Comparison of ENCODE assay signal across 19 cellular contexts in genomic region chr5:133861161-133861737, GRCh38.
A peak's percentile ranks its signal among the peaks of the same experiment; 100 is the strongest.
DNase-seq lines count a peak whose midpoint lies in the region; ATAC-seq lines count a peak whose summit lies in the region.
"Had no signal": no experiment of that assay in that cellular context is flagged by ENCODE, and none has a peak within 500 bp of the region (broad histone marks: within the 10 kb centered on the region; RNA-seq: fewer than 3 reads in every experiment).

No MANE protein-coding gene starts in this region.

- DNase-seq in activated naive CD8-positive, alpha-beta T cell treated with anti-CD3 and anti-CD28 coated beads, Interleukin-2, amount 50 U/mL, for 24 hours = peak; percentile 53
- peak; percentile 36 for DNase-seq in stimulated activated CD4-positive, alpha-beta T cell treated with anti-CD3 and anti-CD28 coated beads, Interleukin-4, amount 100 ng/mL, for 1 hour
- no peak for DNase-seq in DMS79 (lab: John Stamatoyannopoulos, UW)
- no peak for DNase-seq in CD4-positive, alpha-beta memory T cell
- DNase-seq in mucosa of gallbladder (ENCODE audit: low spot score) = no peak
- DNase-seq: endodermal cell, H7, hypothalamus, kidney, NCI-H187 treated with DMSO at 0.1 percent for 48 hours, small intestine, stomach had no signal

- peaks cover 32 to 48% (median 41%) of the 10 kb centered on the region in 11 experiments for H3K9me3 ChIP-seq in BLaER1 treated with 17β-estradiol and CSF1 and Interleukin-3, amounts not matched to agents 10 nM and 100 nM (replicated peaks in 1 of 11)
- H3K9me3 ChIP-seq in CD4-positive, alpha-beta memory T cell (ENCODE audit: control insufficient read depth in 1 of 2, low read length in 2 of 2) = no peaks in the 10 kb centered on the region
- H3K9me3 ChIP-seq: ascending aorta, prostate gland had no signal

- peaks cover 5 to 49% (median 35%) of the 10 kb centered on the region in 10 experiments for H3K4me1 ChIP-seq in BLaER1 treated with 17β-estradiol and CSF1 and Interleukin-3, amounts not matched to agents 10 nM and 100 nM
- no peaks in the 10 kb centered on the region for H3K4me1 ChIP-seq in CD4-positive, alpha-beta memory T cell (ENCODE audit: insufficient read depth, low read length)
- H3K4me1 ChIP-seq: ascending aorta, prostate gland, stomach had no signal

- peaks cover 16% of the 10 kb centered on the region for H3K4me1 Mint-ChIP-seq in activated naive CD8-positive, alpha-beta T cell treated with anti-CD3 and anti-CD28 coated beads, Interleukin-2, amount 50 U/mL, for 24 hours
- H3K4me1 Mint-ChIP-seq in CD4-positive, alpha-beta memory T cell = peaks cover 0 to 2% (median 0%) of the 10 kb centered on the region in 4 donors
- H3K4me1 Mint-ChIP-seq: endodermal cell had no signal

- CTCF ChIA-PET in CD4-positive, alpha-beta memory T cell (lab: Charles Lee; ENCODE audit: partially characterized antibody) = interaction anchor here (1.3 kb wide), 2 partner anchors 8 to 9 kb away, joined by 3 to 6 read pairs; no protein-coding TSS in a partner anchor

- H3K4me3 Mint-ChIP-seq in activated naive CD8-positive, alpha-beta T cell treated with anti-CD3 and anti-CD28 coated beads, Interleukin-2, amount 50 U/mL, for 24 hours = no peak overlapping the region
- no peak overlapping the region for H3K4me3 Mint-ChIP-seq in CD4-positive, alpha-beta memory T cell
- H3K4me3 Mint-ChIP-seq: endodermal cell, neural crest cell had no signal

- H3K9ac ChIP-seq in BLaER1 treated with 17β-estradiol and CSF1 and Interleukin-3, amounts not matched to agents 10 nM and 100 nM = no peak overlapping the region

- H3K4me2 ChIP-seq in BLaER1 treated with 17β-estradiol and CSF1 and Interleukin-3, amounts not matched to agents 10 nM and 100 nM = peak overlapping the region in 9 of 11 experiments; percentile 1 to 39 (median 14); a peak in 12 of 22 replicates

- no peak overlapping the region for H3K27ac Mint-ChIP-seq in activated naive CD8-positive, alpha-beta T cell treated with anti-CD3 and anti-CD28 coated beads, Interleukin-2, amount 50 U/mL, for 24 hours
- H3K27ac Mint-ChIP-seq in CD4-positive, alpha-beta memory T cell = peak overlapping the region in 1 of 7 donors; percentile 10
- H3K27ac Mint-ChIP-seq: endodermal cell, IgD-negative memory B cell had no signal

- ATAC-seq in GM19463 (IDR thresholded peaks at IDR 0.05; ENCODE audit: unreplicated experiment) = peak; percentile 86
- peak; percentile 82 for ATAC-seq in activated naive CD8-positive, alpha-beta T cell treated with anti-CD3 and anti-CD28 coated beads, Interleukin-2, amount 50 U/mL, for 24 hours

- H3K27me3 Mint-ChIP-seq in activated naive CD8-positive, alpha-beta T cell treated with anti-CD3 and anti-CD28 coated beads, Interleukin-2, amount 50 U/mL, for 24 hours = peaks cover 3% of the 10 kb centered on the region
- peaks cover 5 to 11% of the 10 kb centered on the region in 2 donors for H3K27me3 Mint-ChIP-seq in CD4-positive, alpha-beta memory T cell
- H3K27me3 Mint-ChIP-seq: IgD-negative memory B cell had no signal

- no peak overlapping the region for H3K27ac ChIP-seq in BLaER1 treated with 17β-estradiol and CSF1 and Interleukin-3, amounts not matched to agents 10 nM and 100 nM
- H3K27ac ChIP-seq in CD4-positive, alpha-beta memory T cell (ENCODE audit: low read depth, low read length) = no peak overlapping the region
- H3K27ac ChIP-seq: ascending aorta, HL-60, prostate gland, stomach had no signal

- POLR2A ChIA-PET in CD4-positive, alpha-beta memory T cell (lab: Charles Lee; ENCODE audit: partially characterized antibody) = no interaction called here

- no peaks in the 10 kb centered on the region; a peak in 1 of 22 replicates for H3K36me3 ChIP-seq in BLaER1 treated with 17β-estradiol and CSF1 and Interleukin-3, amounts not matched to agents 10 nM and 100 nM
- H3K36me3 ChIP-seq in CD4-positive, alpha-beta memory T cell (ENCODE audit: insufficient read depth, low read length) = no peaks in the 10 kb centered on the region
- H3K36me3 ChIP-seq: ascending aorta, prostate gland, stomach had no signal

- no peaks in the 10 kb centered on the region for H4K20me1 ChIP-seq in BLaER1 treated with 17β-estradiol and CSF1 and Interleukin-3, amounts not matched to agents 10 nM and 100 nM

- intact Hi-C loops in CD4-positive, alpha-beta memory T cell (cut with micrococcal nuclease) = no loop called here

- H3K4me3 ChIP-seq in BLaER1 treated with 17β-estradiol and CSF1 and Interleukin-3, amounts not matched to agents 10 nM and 100 nM = no peak overlapping the region
- H3K4me3 ChIP-seq in CD4-positive, alpha-beta memory T cell (ENCODE audit: low read length in 2 of 2) = no peak overlapping the region
- H3K4me3 ChIP-seq: ascending aorta, prostate gland, stomach had no signal

- no peaks in the 10 kb centered on the region for H3K9me3 Mint-ChIP-seq in activated naive CD8-positive, alpha-beta T cell treated with anti-CD3 and anti-CD28 coated beads, Interleukin-2, amount 50 U/mL, for 24 hours
- H3K9me3 Mint-ChIP-seq in CD4-positive, alpha-beta memory T cell = peaks cover 0 to 9% (median 0%) of the 10 kb centered on the region in 8 donors
- H3K9me3 Mint-ChIP-seq: neural crest cell had no signal

- no peaks in the 10 kb centered on the region for H3K27me3 ChIP-seq in BLaER1 treated with 17β-estradiol and CSF1 and Interleukin-3, amounts not matched to agents 10 nM and 100 nM
- no peaks in the 10 kb centered on the region for H3K27me3 ChIP-seq in CD4-positive, alpha-beta memory T cell (ENCODE audit: insufficient read depth, low read length)
- H3K27me3 ChIP-seq: ascending aorta, stomach had no signal

- no peaks in the 10 kb centered on the region for H3K36me3 Mint-ChIP-seq in activated naive CD8-positive, alpha-beta T cell treated with anti-CD3 and anti-CD28 coated beads, Interleukin-2, amount 50 U/mL, for 24 hours (ENCODE audit: low read depth)
- H3K36me3 Mint-ChIP-seq in CD4-positive, alpha-beta memory T cell = no peaks in the 10 kb centered on the region
- H3K36me3 Mint-ChIP-seq: IgD-negative memory B cell had no signal

Comparison
In these comparisons a context has a peak if more than half of its experiments do, and no peak if none do; other contexts are left out.
1. DNase-seq: peak in activated naive CD8-positive, alpha-beta T cell treated with anti-CD3 and anti-CD28 coated beads, Interleukin-2, amount 50 U/mL, for 24 hours (single experiment) and stimulated activated CD4-positive, alpha-beta T cell treated with anti-CD3 and anti-CD28 coated beads, Interleukin-4, amount 100 ng/mL, for 1 hour (single experiment); none in DMS79 (single experiment), CD4-positive, alpha-beta memory T cell (0 of 5) and mucosa of gallbladder (single experiment).